1 cellular context compared by ENCODE assay signal in the genomic region with DNA sequence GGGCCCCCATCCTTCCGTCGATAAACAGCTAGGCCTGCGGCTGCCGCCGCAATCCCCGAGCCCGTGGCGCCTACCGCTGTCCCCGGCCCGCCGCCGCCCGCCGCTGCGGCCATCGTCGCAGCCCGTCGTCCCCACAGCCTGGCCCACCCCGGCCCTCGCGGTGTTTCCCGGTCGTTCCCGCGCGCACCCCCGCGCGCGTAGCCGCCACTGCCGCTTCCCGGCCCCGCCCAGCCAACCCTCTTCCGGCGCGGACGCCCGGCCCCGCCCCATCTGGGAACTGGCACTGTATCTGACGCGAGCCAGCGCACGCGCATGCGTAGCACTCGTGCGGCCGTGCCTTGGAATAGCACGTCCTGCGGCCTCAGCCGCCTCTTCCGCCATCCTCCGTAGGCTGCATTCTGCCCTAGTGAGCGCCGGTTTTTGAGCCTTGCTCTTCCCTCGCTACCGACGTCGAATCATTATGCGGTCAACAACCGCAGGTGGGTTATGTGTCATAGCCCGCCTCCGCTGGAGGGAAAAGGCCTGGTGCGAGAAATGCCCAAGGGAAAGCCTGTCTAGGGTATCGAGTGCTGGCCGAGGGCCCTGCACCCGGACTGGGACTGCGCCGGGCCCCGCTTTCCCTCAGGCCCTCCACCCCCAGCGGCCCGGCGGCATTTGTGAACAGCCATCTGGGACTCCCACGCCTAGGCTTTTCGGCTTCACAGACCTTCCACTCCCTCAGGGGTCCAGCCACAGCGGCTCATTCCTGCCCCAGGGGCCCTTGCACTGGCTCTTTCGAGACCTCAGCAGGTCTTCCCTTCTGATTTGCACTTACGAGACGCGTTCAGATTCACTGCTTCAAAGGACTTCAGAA.
A peak's percentile ranks its signal among the peaks of the same experiment; 100 is the strongest.
TF ChIP-seq lines count a peak whose summit lies in the region.

Gene SMARCC1 (minus strand): TSS at position 209 of the 853 bp plus-strand sequence. CDS start 96 bp downstream, at position 113.

TF ChIP-seq in HepG2, 621 proteins besides CTCF, POLR2A, EP300 and RAD21 (continued from another document and continues in another):
- TF ChIP-seq ZNF737 (CRISPR knock-in tag; IDR thresholded peaks at IDR 0.05; ENCODE audit: borderline replicate concordance) = no peak
- peak; percentile 75; the same call in 1 of the 2 replicates for TF ChIP-seq DMAP1 (CRISPR knock-in tag; IDR thresholded peaks at IDR 0.05)
- peak; percentile 24; the same call in 1 of the 2 replicates for TF ChIP-seq ZNF724P (CRISPR knock-in tag; IDR thresholded peaks at IDR 0.05; ENCODE audit: borderline replicate concordance)
- TF ChIP-seq ZSCAN20 (CRISPR knock-in tag; IDR thresholded peaks at IDR 0.05; ENCODE audit: borderline replicate concordance) = peak; percentile 48
- peak; percentile 67; the same call in 1 of the 2 replicates for TF ChIP-seq ZNF589 (CRISPR knock-in tag; conservative IDR thresholded peaks at IDR 0.05)
- no peak for TF ChIP-seq NBN (conservative IDR thresholded peaks at IDR 0.05)
- no peak for TF ChIP-seq ZNF549 (CRISPR knock-in tag; IDR thresholded peaks at IDR 0.05)
- TF ChIP-seq RBFOX2 (IDR thresholded peaks at IDR 0.05; ENCODE audit: low read depth, low read length) = peak; percentile 95
- TF ChIP-seq BATF2 (CRISPR knock-in tag; IDR thresholded peaks at IDR 0.05) = 0 out of 2 replicates have a peak, but pooled peaks have one; percentile 67
- TF ChIP-seq ZNF235 (CRISPR knock-in tag; IDR thresholded peaks at IDR 0.05; ENCODE audit: borderline replicate concordance) = peak; percentile 26; the same call in 1 of the 2 replicates
- TF ChIP-seq ZSCAN22 (CRISPR knock-in tag; IDR thresholded peaks at IDR 0.05) = no peak
- TF ChIP-seq ELF1 (CRISPR knock-in tag; IDR thresholded peaks at IDR 0.05) = peak; percentile 87
- TF ChIP-seq KMT2A (CRISPR knock-in tag; IDR thresholded peaks at IDR 0.05) = peak; percentile 80
- TF ChIP-seq SKIL (CRISPR knock-in tag; IDR thresholded peaks at IDR 0.05; ENCODE audit: borderline replicate concordance) = peak; percentile 33; the same call in 1 of the 2 replicates
- 0 out of 2 replicates have a peak, but pooled peaks have one; percentile 59 for TF ChIP-seq ZNF30 (CRISPR knock-in tag; IDR thresholded peaks at IDR 0.05)
- peak; percentile 51; the same call in 1 of the 2 replicates for TF ChIP-seq MIER3 (CRISPR knock-in tag; IDR thresholded peaks at IDR 0.05; ENCODE audit: borderline replicate concordance)
- TF ChIP-seq ZNF20 (CRISPR knock-in tag; IDR thresholded peaks at IDR 0.05) = no peak; the same call in 1 of the 2 replicates
- peak; percentile 40 for TF ChIP-seq AGO2 (optimal IDR thresholded peaks at IDR 0.05; ENCODE audit: low read depth, low read length)
- peak; percentile 65 for TF ChIP-seq AGO1 (IDR thresholded peaks at IDR 0.05; ENCODE audit: low read depth, low read length, poor library complexity, severe bottlenecking)
- peak; percentile 8; the same call in 1 of the 2 replicates for TF ChIP-seq ZNF788 (CRISPR knock-in tag; IDR thresholded peaks at IDR 0.05; ENCODE audit: borderline replicate concordance)
- TF ChIP-seq, protein P1, sequence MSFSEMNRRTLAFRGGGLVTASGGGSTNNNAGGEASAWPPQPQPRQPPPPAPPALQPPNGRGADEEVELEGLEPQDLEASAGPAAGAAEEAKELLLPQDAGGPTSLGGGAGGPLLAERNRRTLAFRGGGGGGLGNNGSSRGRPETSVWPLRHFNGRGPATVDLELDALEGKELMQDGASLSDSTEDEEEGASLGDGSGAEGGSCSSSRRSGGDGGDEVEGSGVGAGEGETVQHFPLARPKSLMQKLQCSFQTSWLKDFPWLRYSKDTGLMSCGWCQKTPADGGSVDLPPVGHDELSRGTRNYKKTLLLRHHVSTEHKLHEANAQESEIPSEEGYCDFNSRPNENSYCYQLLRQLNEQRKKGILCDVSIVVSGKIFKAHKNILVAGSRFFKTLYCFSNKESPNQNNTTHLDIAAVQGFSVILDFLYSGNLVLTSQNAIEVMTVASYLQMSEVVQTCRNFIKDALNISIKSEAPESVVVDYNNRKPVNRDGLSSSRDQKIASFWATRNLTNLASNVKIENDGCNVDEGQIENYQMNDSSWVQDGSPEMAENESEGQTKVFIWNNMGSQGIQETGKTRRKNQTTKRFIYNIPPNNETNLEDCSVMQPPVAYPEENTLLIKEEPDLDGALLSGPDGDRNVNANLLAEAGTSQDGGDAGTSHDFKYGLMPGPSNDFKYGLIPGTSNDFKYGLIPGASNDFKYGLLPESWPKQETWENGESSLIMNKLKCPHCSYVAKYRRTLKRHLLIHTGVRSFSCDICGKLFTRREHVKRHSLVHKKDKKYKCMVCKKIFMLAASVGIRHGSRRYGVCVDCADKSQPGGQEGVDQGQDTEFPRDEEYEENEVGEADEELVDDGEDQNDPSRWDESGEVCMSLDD (CRISPR knock-in tag; IDR thresholded peaks at IDR 0.05; ENCODE audit: borderline replicate concordance) = 0 out of 2 replicates have a peak, but pooled peaks have one; percentile 22
- peak; percentile 89 for TF ChIP-seq ZIK1 (CRISPR knock-in tag; IDR thresholded peaks at IDR 0.05; ENCODE audit: borderline replicate concordance, low read depth)
- TF ChIP-seq SNAPC4 (CRISPR knock-in tag; IDR thresholded peaks at IDR 0.05) = peak; percentile 74; the same call in 1 of the 2 replicates
- TF ChIP-seq ZC3H4 (CRISPR knock-in tag; IDR thresholded peaks at IDR 0.05; ENCODE audit: borderline replicate concordance) = no peak
- TF ChIP-seq ATRX (CRISPR knock-in tag; IDR thresholded peaks at IDR 0.05; ENCODE audit: borderline replicate concordance) = no peak
- TF ChIP-seq ZNF639 (CRISPR knock-in tag; conservative IDR thresholded peaks at IDR 0.05) = peak; percentile 59
- TF ChIP-seq ZKSCAN1 (IDR thresholded peaks at IDR 0.05; ENCODE audit: low read length) = no peak
- TF ChIP-seq ATF5 (CRISPR knock-in tag; IDR thresholded peaks at IDR 0.05; ENCODE audit: low read depth) = no peak
- TF ChIP-seq ARID5B (CRISPR knock-in tag; IDR thresholded peaks at IDR 0.05) = peak; percentile 45
- TF ChIP-seq CBX1 (IDR thresholded peaks at IDR 0.05; ENCODE audit: low read depth) = peak; percentile 73
- peak; percentile 83 for TF ChIP-seq SRY (CRISPR knock-in tag; IDR thresholded peaks at IDR 0.05)
- TF ChIP-seq, protein P2, sequence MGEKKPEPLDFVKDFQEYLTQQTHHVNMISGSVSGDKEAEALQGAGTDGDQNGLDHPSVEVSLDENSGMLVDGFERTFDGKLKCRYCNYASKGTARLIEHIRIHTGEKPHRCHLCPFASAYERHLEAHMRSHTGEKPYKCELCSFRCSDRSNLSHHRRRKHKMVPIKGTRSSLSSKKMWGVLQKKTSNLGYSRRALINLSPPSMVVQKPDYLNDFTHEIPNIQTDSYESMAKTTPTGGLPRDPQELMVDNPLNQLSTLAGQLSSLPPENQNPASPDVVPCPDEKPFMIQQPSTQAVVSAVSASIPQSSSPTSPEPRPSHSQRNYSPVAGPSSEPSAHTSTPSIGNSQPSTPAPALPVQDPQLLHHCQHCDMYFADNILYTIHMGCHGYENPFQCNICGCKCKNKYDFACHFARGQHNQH (CRISPR knock-in tag; IDR thresholded peaks at IDR 0.05) = peak; percentile 64; the same call in 1 of the 2 replicates
- peak; percentile 55; the same call in 1 of the 2 replicates for TF ChIP-seq ZNF777 (CRISPR knock-in tag; IDR thresholded peaks at IDR 0.05)
